8 cellular contexts compared by ENCODE assay signal in the genomic region with DNA sequence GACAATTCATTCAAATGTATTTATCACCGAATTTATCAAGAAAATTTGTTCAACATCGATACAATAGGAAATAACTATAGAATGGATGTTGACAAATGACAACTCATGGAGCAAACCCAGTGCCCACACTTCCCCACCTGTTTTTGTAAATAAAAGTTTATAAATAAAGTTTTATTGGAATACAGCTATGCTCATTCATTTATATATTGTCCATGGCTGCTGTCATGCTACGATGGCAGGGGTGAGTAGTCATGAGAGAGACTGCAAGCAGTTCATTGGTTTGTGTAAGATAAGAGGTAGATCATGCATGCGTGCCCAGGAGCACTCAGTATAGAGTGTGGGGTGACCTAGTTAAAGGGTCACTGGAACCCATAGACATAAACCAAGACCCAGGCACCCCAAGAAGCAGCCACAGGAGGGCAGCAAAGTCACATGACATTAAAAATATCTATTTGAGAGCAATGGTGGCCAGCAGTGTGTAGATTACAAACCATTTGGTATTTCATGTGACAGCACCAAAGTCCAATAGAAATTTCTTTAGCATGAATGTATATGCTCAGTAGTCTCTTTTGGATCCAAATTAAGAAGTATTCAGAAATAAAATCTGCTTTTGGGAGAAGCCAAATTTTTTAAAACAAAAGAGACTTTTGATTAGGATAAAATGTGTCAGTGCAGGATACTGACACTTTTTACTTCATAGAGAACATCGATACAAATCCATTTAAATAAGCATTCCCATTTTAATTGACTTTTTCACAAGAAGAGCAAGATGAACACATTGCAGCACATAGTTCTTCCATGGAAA.
DNase-seq lines count a peak whose midpoint lies in the region; ATAC-seq, FAIRE-seq and TF ChIP-seq lines count a peak whose summit lies in the region.

No MANE protein-coding gene starts in this region.

- no peak overlapping the region for H3K4me3 ChIP-seq in OCI-LY3 (ENCODE audit: low read length)
- H3K4me3 ChIP-seq in endothelial cell of umbilical vein (replicated peaks in 1 of 3; ENCODE audit: insufficient read depth in 1 of 3, low read depth in 1 of 3, low read length in 3 of 3): no peak overlapping the region
- H3K4me3 ChIP-seq in parathyroid adenoma (ENCODE audit: low read depth, low read length): no peak overlapping the region

- POLR2A ChIA-PET in endothelial cell of umbilical vein (lab: Charles Lee): interaction anchor here (1.6 to 2.4 kb wide), 3 partner anchors 181 to 1301 kb away, joined by 4 to 7 read pairs (median 7); no protein-coding TSS in a partner anchor

- dilution Hi-C loops in endothelial cell of umbilical vein (cut with MboI; ENCODE audit: extremely low pct_ligation_motif_present, low sequenced_read_pairs): no loop called here

- H4K20me1 ChIP-seq in OCI-LY3 (ENCODE audit: insufficient read depth, low read length): no peaks in the 10 kb centered on the region
- H4K20me1 ChIP-seq in endothelial cell of umbilical vein (replicated peaks; ENCODE audit: control insufficient read depth, extremely low read depth, insufficient read depth, low read length): no peaks in the 10 kb centered on the region

- H3K27ac ChIP-seq in OCI-LY3 (ENCODE audit: low read length) (no peak overlapping the region), endothelial cell of umbilical vein (ENCODE audit: insufficient read depth, low read depth, low read length) (no peak overlapping the region), parathyroid adenoma (no peak overlapping the region)

- no TSS peak for BruUV-seq in endothelial cell of umbilical vein (replicated peaks; lab: Mats Ljungman, UMichigan)

- H3K27me3 ChIP-seq in OCI-LY3 (ENCODE audit: low read depth, low read length) (no peaks in the 10 kb centered on the region), endothelial cell of umbilical vein (ENCODE audit: control insufficient read depth in 2 of 2, insufficient read depth in 2 of 2, low read length in 2 of 2) (no peaks in the 10 kb centered on the region), parathyroid adenoma (ENCODE audit: control insufficient read depth, insufficient read depth, low read length) (no peaks in the 10 kb centered on the region)

- H2AFZ ChIP-seq in OCI-LY3 (ENCODE audit: low read depth, low read length): no peak overlapping the region
- H2AFZ ChIP-seq in endothelial cell of umbilical vein (ENCODE audit: low read depth, low read length): no peak overlapping the region
- H2AFZ ChIP-seq in parathyroid adenoma: no peak overlapping the region

- peak; percentile 38 for TF ChIP-seq CTCF in GM12873 (IDR thresholded peaks at IDR 0.05; ENCODE audit: insufficient read depth, low read depth, low read length, missing control alignments)
- peak; percentile 51 for TF ChIP-seq CTCF in OCI-LY3 (IDR thresholded peaks at IDR 0.05; ENCODE audit: low read depth, low read length)
- peak; percentile 62 to 76 for TF ChIP-seq CTCF in endothelial cell of umbilical vein (IDR thresholded peaks at IDR 0.05; ENCODE audit: extremely low read depth in 1 of 2, insufficient read depth in 1 of 2, low read depth in 1 of 2, low read length in 2 of 2)
- TF ChIP-seq CTCF in parathyroid adenoma (IDR thresholded peaks at IDR 0.05): peak; percentile 12

- H3K36me3 ChIP-seq in OCI-LY3 (replicated peaks; ENCODE audit: low read depth, low read length) (no peaks in the 10 kb centered on the region), endothelial cell of umbilical vein (ENCODE audit: control insufficient read depth in 2 of 2, extremely low read depth in 1 of 2, insufficient read depth in 2 of 2, low read length in 2 of 2) (no peaks in the 10 kb centered on the region), parathyroid adenoma (ENCODE audit: control insufficient read depth, insufficient read depth, low read length) (no peaks in the 10 kb centered on the region)

- ATAC-seq in GM19397 (IDR thresholded peaks at IDR 0.05; ENCODE audit: unreplicated experiment) (no peak), GM19463 (IDR thresholded peaks at IDR 0.05; ENCODE audit: unreplicated experiment) (no peak)

- H3K79me2 ChIP-seq in OCI-LY3 (ENCODE audit: low read length) (no peaks in the 10 kb centered on the region), endothelial cell of umbilical vein (ENCODE audit: control insufficient read depth, insufficient read depth, low read length) (no peaks in the 10 kb centered on the region), parathyroid adenoma (no peaks in the 10 kb centered on the region)

- no peaks in the 10 kb centered on the region for H3K9me1 ChIP-seq in endothelial cell of umbilical vein (replicated peaks; ENCODE audit: control insufficient read depth, extremely low read depth, insufficient read depth, low read length)

- no peaks in the 10 kb centered on the region for H3K4me1 ChIP-seq in OCI-LY3 (ENCODE audit: low read length)
- H3K4me1 ChIP-seq in endothelial cell of umbilical vein (ENCODE audit: control insufficient read depth, extremely low read depth, insufficient read depth, low read length): peaks cover 2% of the 10 kb centered on the region
- no peaks in the 10 kb centered on the region for H3K4me1 ChIP-seq in parathyroid adenoma

- no peak overlapping the region for H3K4me2 ChIP-seq in OCI-LY3 (ENCODE audit: low read length)
- H3K4me2 ChIP-seq in endothelial cell of umbilical vein (ENCODE audit: insufficient read depth, low read length): no peak overlapping the region
- no peak overlapping the region for H3K4me2 ChIP-seq in parathyroid adenoma (ENCODE audit: low read length)

- H3K9me3 ChIP-seq in OCI-LY3 (ENCODE audit: insufficient read depth, low read length) (no peaks in the 10 kb centered on the region), endothelial cell of umbilical vein (replicated peaks; ENCODE audit: control insufficient read depth, insufficient read depth, low read length) (no peaks in the 10 kb centered on the region), parathyroid adenoma (ENCODE audit: control insufficient read depth, low read length) (no peaks in the 10 kb centered on the region)

- intact Hi-C loops in endothelial cell of umbilical vein (cut with micrococcal nuclease): loop anchor here (1.0 to 10.0 kb wide), 15 partner anchors 226 to 1867 kb away; a partner anchor contains a TSS

- no peak overlapping the region for H3K9ac ChIP-seq in OCI-LY3 (ENCODE audit: low read length)
- no peak overlapping the region for H3K9ac ChIP-seq in endothelial cell of umbilical vein (replicated peaks; ENCODE audit: extremely low read depth, insufficient read depth, low read length)
- no peak overlapping the region for H3K9ac ChIP-seq in parathyroid adenoma

- TF ChIP-seq POLR2A in endothelial cell of umbilical vein (IDR thresholded peaks at IDR 0.05; ENCODE audit: low read depth, low read length): no peak

- CTCF ChIA-PET in endothelial cell of umbilical vein (lab: Charles Lee): interaction anchor here (0.9 to 8.2 kb wide), 25 partner anchors 9 to 1315 kb away, joined by 3 to 160 read pairs (median 7); a partner anchor contains a TSS

- DNase-seq in AG08395 (ENCODE audit: low spot score): peak; percentile 65
- DNase-seq in endothelial cell of umbilical vein (ENCODE audit: low read depth, low spot score): peak; percentile 78
- DNase-seq in NCI-H187 treated with DMSO at 0.1 percent for 48 hours (lab: John Stamatoyannopoulos, UW): no peak

- FAIRE-seq in endothelial cell of umbilical vein (lab: Jason Lieb, UNC): peak; percentile 59

TF ChIP-seq in endothelial cell of umbilical vein, 7 proteins besides CTCF, POLR2A, EP300 and RAD21:
- TF ChIP-seq, protein P1, sequence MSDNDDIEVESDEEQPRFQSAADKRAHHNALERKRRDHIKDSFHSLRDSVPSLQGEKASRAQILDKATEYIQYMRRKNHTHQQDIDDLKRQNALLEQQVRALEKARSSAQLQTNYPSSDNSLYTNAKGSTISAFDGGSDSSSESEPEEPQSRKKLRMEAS (IDR thresholded peaks at IDR 0.05; ENCODE audit: insufficient read depth, insufficient read length): no peak
- TF ChIP-seq MYC (IDR thresholded peaks at IDR 0.05; ENCODE audit: low read depth, low read length) (no peak), GATA2 (IDR thresholded peaks at IDR 0.05; ENCODE audit: insufficient read depth, insufficient read length, low read depth, low read length) (no peak), EZH2 (IDR thresholded peaks at IDR 0.05; ENCODE audit: borderline replicate concordance, low read depth, low read length, severe bottlenecking) (no peak), FOS (IDR thresholded peaks at IDR 0.05; ENCODE audit: borderline replicate concordance, insufficient read depth, low read length) (no peak), JUN (IDR thresholded peaks at IDR 0.05; ENCODE audit: borderline replicate concordance, insufficient read depth, insufficient read length, low read depth) (no peak), POLR2AphosphoS5 (IDR thresholded peaks at IDR 0.05; ENCODE audit: insufficient read depth, low read depth, low read length) (no peak)

Comparison
In these comparisons a context has a peak if more than half of its experiments do, and no peak if none do; other contexts are left out.
1. CTCF ChIP-seq: peak in every context shown above with its lines; median percentile 69 in endothelial cell of umbilical vein; 51 in OCI-LY3; 38 in GM12873; 12 in parathyroid adenoma.